Comparison of ENCODE assay signal across 19 cellular contexts in genomic region chr5:58666598-58667595, GRCh38.
DNase-seq lines count a peak whose midpoint lies in the region; ATAC-seq and TF ChIP-seq lines count a peak whose summit lies in the region.
"Had no signal": no experiment of that assay in that cellular context is flagged by ENCODE, and none has a peak within 500 bp of the region (broad histone marks: within the 10 kb centered on the region; RNA-seq: fewer than 3 reads in every experiment).

No MANE protein-coding gene starts in this region.

- TF ChIP-seq CTCF in fibroblast of mammary gland (conservative IDR thresholded peaks at IDR 0.05; ENCODE audit: control insufficient read depth, insufficient read depth, low read depth, low read length) (no peak), nephron (IDR thresholded peaks at IDR 0.05; ENCODE audit: unreplicated experiment in 3 of 3) (no peak)

- peaks cover 41% of the 10 kb centered on the region for H3K4me1 Mint-ChIP-seq in nephron
- H3K4me1 Mint-ChIP-seq: CD4-positive, alpha-beta memory T cell had no signal

- H3K27ac Mint-ChIP-seq in nephron: peak overlapping the region; percentile 75 to 92 (median 89)
- H3K27ac Mint-ChIP-seq: activated CD8-positive, alpha-beta T cell treated with anti-CD3 and anti-CD28 coated beads for 36 hours; CD4-positive, alpha-beta memory T cell; nephron progenitor cell had no signal

- H3K36me3 Mint-ChIP-seq in nephron (ENCODE audit: low read depth): no peaks in the 10 kb centered on the region
- H3K36me3 Mint-ChIP-seq: CD4-positive, alpha-beta memory T cell had no signal

- peaks cover 3% of the 10 kb centered on the region for H3K9me3 Mint-ChIP-seq in nephron
- H3K9me3 Mint-ChIP-seq: activated CD8-positive, alpha-beta T cell treated with anti-CD3 and anti-CD28 coated beads for 36 hours; brain; nephron progenitor cell had no signal

- no peak overlapping the region for H3K4me3 ChIP-seq in fibroblast of mammary gland (ENCODE audit: control insufficient read depth, low read depth, low read length)
- H3K4me3 ChIP-seq: vagina had no signal

- H3K27me3 Mint-ChIP-seq in nephron (ENCODE audit: low read depth): no peaks in the 10 kb centered on the region
- H3K27me3 Mint-ChIP-seq: activated CD8-positive, alpha-beta T cell treated with anti-CD3 and anti-CD28 coated beads for 36 hours; brain had no signal

- ATAC-seq in HG02973 (IDR thresholded peaks at IDR 0.05; ENCODE audit: unreplicated experiment): no peak
- ATAC-seq: activated CD8-positive, alpha-beta T cell treated with anti-CD3 and anti-CD28 coated beads for 36 hours had no signal

- no peak overlapping the region for H3K4me3 Mint-ChIP-seq in nephron
- H3K4me3 Mint-ChIP-seq: activated CD8-positive, alpha-beta T cell treated with anti-CD3 and anti-CD28 coated beads for 36 hours; brain; CD4-positive, alpha-beta memory T cell; nephron progenitor cell had no signal

- DNase-seq in Daoy (ENCODE audit: low read depth) (peak; percentile 56), NCI-H2227 treated with DMSO at 0.1 percent for 48 hours (lab: John Stamatoyannopoulos, UW) (peak; percentile 61), fibroblast of mammary gland (ENCODE audit: low read depth) (peak; percentile 46), NCI-H524 treated with DMSO at 0.1 percent for 48 hours (lab: John Stamatoyannopoulos, UW) (no peak), CD1c-positive myeloid dendritic cell (ENCODE audit: extremely low spot score) (no peak)
- DNase-seq: activated CD8-positive, alpha-beta T cell treated with anti-CD3 and anti-CD28 coated beads for 36 hours; activated effector memory CD4-positive, alpha-beta T cell treated with Interleukin-2 at 50 U/mL for 16 hours; CD4-positive, alpha-beta memory T cell; effector CD8-positive, alpha-beta T cell; glutamatergic neuron; left cardiac atrium; NCI-H526 treated with DMSO at 0.1 percent for 48 hours; nephron progenitor cell; SHP77 treated with DMSO at 0.1 percent for 48 hours; stimulated activated naive CD4-positive, alpha-beta T cell treated with Interleukin-2 at 50 U/mL for 16 hours had no signal

Comparison
In these comparisons a context has a peak if more than half of its experiments do, and no peak if none do; other contexts are left out.
1. DNase-seq: peak in Daoy (single experiment), NCI-H2227 treated with DMSO at 0.1 percent for 48 hours (single experiment) and fibroblast of mammary gland (single experiment); none in NCI-H524 treated with DMSO at 0.1 percent for 48 hours (single experiment) and CD1c-positive myeloid dendritic cell (single experiment).